In the genomic region with DNA sequence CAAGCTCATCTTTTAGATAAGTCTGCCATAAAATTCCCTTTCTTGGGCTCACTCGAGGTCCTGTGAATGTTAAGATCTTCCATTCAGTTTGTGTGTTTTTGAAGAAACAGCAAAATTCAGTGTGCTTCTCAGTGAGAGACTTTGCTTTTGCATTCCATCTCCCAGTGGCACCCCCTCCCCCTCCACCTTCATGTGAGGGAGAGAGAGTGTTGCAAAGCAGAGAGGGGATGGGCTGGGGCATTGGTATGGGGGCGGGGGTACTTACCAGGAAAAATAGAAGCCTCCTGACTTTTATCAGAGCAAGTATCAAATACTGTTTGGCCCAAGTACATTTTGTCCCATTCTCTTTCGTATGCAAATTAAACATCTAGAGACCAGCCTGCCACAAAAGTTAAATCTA, we compare ENCODE assay signal across 1 cellular context.
TF ChIP-seq lines count a peak whose summit lies in the region.

No MANE protein-coding gene starts in this region.

TF ChIP-seq in liver, 16 proteins besides CTCF, POLR2A, EP300 and RAD21 (continued from another document):
- TF ChIP-seq, protein P1, sequence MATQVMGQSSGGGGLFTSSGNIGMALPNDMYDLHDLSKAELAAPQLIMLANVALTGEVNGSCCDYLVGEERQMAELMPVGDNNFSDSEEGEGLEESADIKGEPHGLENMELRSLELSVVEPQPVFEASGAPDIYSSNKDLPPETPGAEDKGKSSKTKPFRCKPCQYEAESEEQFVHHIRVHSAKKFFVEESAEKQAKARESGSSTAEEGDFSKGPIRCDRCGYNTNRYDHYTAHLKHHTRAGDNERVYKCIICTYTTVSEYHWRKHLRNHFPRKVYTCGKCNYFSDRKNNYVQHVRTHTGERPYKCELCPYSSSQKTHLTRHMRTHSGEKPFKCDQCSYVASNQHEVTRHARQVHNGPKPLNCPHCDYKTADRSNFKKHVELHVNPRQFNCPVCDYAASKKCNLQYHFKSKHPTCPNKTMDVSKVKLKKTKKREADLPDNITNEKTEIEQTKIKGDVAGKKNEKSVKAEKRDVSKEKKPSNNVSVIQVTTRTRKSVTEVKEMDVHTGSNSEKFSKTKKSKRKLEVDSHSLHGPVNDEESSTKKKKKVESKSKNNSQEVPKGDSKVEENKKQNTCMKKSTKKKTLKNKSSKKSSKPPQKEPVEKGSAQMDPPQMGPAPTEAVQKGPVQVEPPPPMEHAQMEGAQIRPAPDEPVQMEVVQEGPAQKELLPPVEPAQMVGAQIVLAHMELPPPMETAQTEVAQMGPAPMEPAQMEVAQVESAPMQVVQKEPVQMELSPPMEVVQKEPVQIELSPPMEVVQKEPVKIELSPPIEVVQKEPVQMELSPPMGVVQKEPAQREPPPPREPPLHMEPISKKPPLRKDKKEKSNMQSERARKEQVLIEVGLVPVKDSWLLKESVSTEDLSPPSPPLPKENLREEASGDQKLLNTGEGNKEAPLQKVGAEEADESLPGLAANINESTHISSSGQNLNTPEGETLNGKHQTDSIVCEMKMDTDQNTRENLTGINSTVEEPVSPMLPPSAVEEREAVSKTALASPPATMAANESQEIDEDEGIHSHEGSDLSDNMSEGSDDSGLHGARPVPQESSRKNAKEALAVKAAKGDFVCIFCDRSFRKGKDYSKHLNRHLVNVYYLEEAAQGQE (IDR thresholded peaks at IDR 0.05) = no peak
- TF ChIP-seq YY1 (IDR thresholded peaks at IDR 0.05) = no peak
- TF ChIP-seq FOXA1 (IDR thresholded peaks at IDR 0.05) = no peak
- TF ChIP-seq GABPA (IDR thresholded peaks at IDR 0.05 in 1 of 2, conservative IDR thresholded peaks at IDR 0.05 in 1 of 2) = no peak
- TF ChIP-seq, protein P2, sequence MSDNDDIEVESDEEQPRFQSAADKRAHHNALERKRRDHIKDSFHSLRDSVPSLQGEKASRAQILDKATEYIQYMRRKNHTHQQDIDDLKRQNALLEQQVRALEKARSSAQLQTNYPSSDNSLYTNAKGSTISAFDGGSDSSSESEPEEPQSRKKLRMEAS (IDR thresholded peaks at IDR 0.05) = no peak
- TF ChIP-seq HNF4A (conservative IDR thresholded peaks at IDR 0.05) = no peak
- TF ChIP-seq TAF1 (conservative IDR thresholded peaks at IDR 0.05) = no peak
- no peak for TF ChIP-seq HNF4G (IDR thresholded peaks at IDR 0.05)
- TF ChIP-seq FOXA2 (IDR thresholded peaks at IDR 0.05) = no peak
